In genomic region chr11:790721-791564, GRCh38 we compare ENCODE assay signal across 14 cellular contexts. TPM values are rescaled to one million over a fixed set of nuclear protein-coding genes. Genes with fewer than 3 reads are reported as not detected.
A peak's percentile ranks its signal among the peaks of the same experiment; 100 is the strongest.
DNase-seq lines count a peak whose midpoint lies in the region; ATAC-seq, FAIRE-seq and TF ChIP-seq lines count a peak whose summit lies in the region.
"Had no signal": no experiment of that assay in that cellular context is flagged by ENCODE, and none has a peak within 500 bp of the region (broad histone marks: within the 10 kb centered on the region; RNA-seq: fewer than 3 reads in every experiment).

No MANE protein-coding gene starts in this region.

- in situ Hi-C loops in GM23248 (cut with MboI), result no loop called here

- WGBS in A549 (ENCODE audit: missing lambda C conversion rate), result 59% methylated on average over 18 of the region's 18 CpGs
- WGBS in GM23248 (ENCODE audit: low coverage in 1 of 2, low lambda C conversion rate in 2 of 2, missing lambda C conversion rate in 2 of 2), 2 experiments, result 44 to 46% methylated on average over 16 to 18 of the region's 18 CpGs

- DNase-seq in A549 (ENCODE audit: low read depth in 1 of 2, low spot score in 1 of 2) (peak in 1 of 2 experiments; percentile 74), GM23248 (peak; percentile 58), fibroblast of gingiva (ENCODE audit: low read depth) (peak; percentile 64), T-helper 17 cell (no peak), kidney (no peak), MV-4-11 (lab: John Stamatoyannopoulos, UW) (no peak)
- DNase-seq: naive B cell, T-helper 9 cell had no signal

- H3K4me2 ChIP-seq in A549 (peak overlapping the region; percentile 77), GM23248 (ENCODE audit: unreplicated experiment) (no peak overlapping the region)

- no peak for TF ChIP-seq POLR2A in A549 (IDR thresholded peaks at IDR 0.05; ENCODE audit: low read length)

- H3K9ac ChIP-seq in GM23248 (no peak overlapping the region), kidney (ENCODE audit: low read length in 2 of 2) (no peak overlapping the region)

- H4K20me1 ChIP-seq in GM23248 (ENCODE audit: insufficient read depth), result no peaks in the 10 kb centered on the region

- H3K27ac Mint-ChIP-seq in T-helper 17 cell, result no peak overlapping the region

- H3K4me1 Mint-ChIP-seq in T-helper 17 cell, result peaks cover 4% of the 10 kb centered on the region

- no peak overlapping the region for H2AFZ ChIP-seq in GM23248

- peaks cover 12% of the 10 kb centered on the region for H3K79me2 ChIP-seq in GM23248 (ENCODE audit: insufficient read depth)

- H3K36me3 ChIP-seq in GM23248 (ENCODE audit: low read depth) (no peaks in the 10 kb centered on the region; the same call in 1 of the 2 replicates), kidney (ENCODE audit: control insufficient read depth in 1 of 2, insufficient read depth in 2 of 2, low read length in 2 of 2) (no peaks in the 10 kb centered on the region)

- H3K27ac ChIP-seq in A549 (peak overlapping the region in 1 of 2 experiments; percentile 72; a peak in 1 of 6 replicates), GM23248 (no peak overlapping the region), kidney (ENCODE audit: low read depth in 2 of 2, low read length in 2 of 2) (no peak overlapping the region)
- H3K27ac ChIP-seq: ascending aorta, epithelial cell of prostate had no signal

- no peak overlapping the region for H3K4me3 Mint-ChIP-seq in T-helper 17 cell
- H3K4me3 Mint-ChIP-seq: naive B cell had no signal

- POLR2A ChIA-PET in A549 (lab: Yijun Ruan, JAX), result interaction anchor here (1.3 to 2.1 kb wide), 4 partner anchors 12 to 18 kb away, joined by 3 to 9 read pairs (median 4); partner anchors contain the start of genes GATD1 and RPLP2

- peak; percentile 36 to 83 for ATAC-seq in A549
- ATAC-seq in T-helper 17 cell, result no peak
- no peak for ATAC-seq in HG03354 (IDR thresholded peaks at IDR 0.05; ENCODE audit: poor library complexity, severe bottlenecking, unreplicated experiment)

- FAIRE-seq in A549 (lab: Jason Lieb, UNC) (no peak), kidney (lab: Jason Lieb, UNC) (no peak)

- H3K4me3 ChIP-seq in A549 (no peak overlapping the region), GM23248 (no peak overlapping the region), kidney (ENCODE audit: low read length in 2 of 2) (no peak overlapping the region)
- H3K4me3 ChIP-seq: ascending aorta had no signal

- no peaks in the 10 kb centered on the region for H3K9me3 ChIP-seq in A549
- no peaks in the 10 kb centered on the region for H3K9me3 ChIP-seq in GM23248 (ENCODE audit: low read depth)
- H3K9me3 ChIP-seq in T-helper 17 cell (ENCODE audit: control insufficient read depth, low read length, poor library complexity, severe bottlenecking), result no peaks in the 10 kb centered on the region
- no peaks in the 10 kb centered on the region for H3K9me3 ChIP-seq in kidney (ENCODE audit: control insufficient read depth in 1 of 2, low read length in 2 of 2)
- H3K9me3 ChIP-seq: ascending aorta had no signal

- H3K9me2 ChIP-seq in GM23248 (ENCODE audit: insufficient read depth), result no peaks in the 10 kb centered on the region

- H3F3A ChIP-seq in GM23248 (ENCODE audit: insufficient read depth), result 0 out of 2 replicates have a peak, but pooled peaks cover 4% of the 10 kb centered on the region

- H3K36me3 Mint-ChIP-seq in T-helper 17 cell (ENCODE audit: low read depth), result no peaks in the 10 kb centered on the region
- H3K36me3 Mint-ChIP-seq: naive B cell had no signal

- no peaks in the 10 kb centered on the region for H3K27me3 ChIP-seq in GM23248 (replicated peaks; ENCODE audit: insufficient read depth)

- H3K4me1 ChIP-seq in A549 (peaks cover 39% of the 10 kb centered on the region), GM23248 (ENCODE audit: insufficient read depth) (no peaks in the 10 kb centered on the region; the same call in 1 of the 2 replicates), kidney (ENCODE audit: control insufficient read depth in 1 of 2, insufficient read depth in 1 of 2, low read depth in 1 of 2, low read length in 2 of 2) (peaks cover 0 to 11% of the 10 kb centered on the region in 2 donors)

- no peak for TF ChIP-seq EP300 in A549 (IDR thresholded peaks at IDR 0.05)

- TF ChIP-seq RAD21 in A549 (conservative IDR thresholded peaks at IDR 0.05 in 1 of 2, IDR thresholded peaks at IDR 0.05 in 1 of 2), result no peak

- CTCF ChIA-PET in A549 (lab: Yijun Ruan, JAX), result interaction anchor here (0.6 to 1.6 kb wide), 3 partner anchors 8 to 16 kb away, joined by 4 read pairs; no protein-coding TSS in a partner anchor

- intact Hi-C loops in kidney (cut with DNase I), result no loop called here

- TF ChIP-seq CTCF in A549 (IDR thresholded peaks at IDR 0.05), result no peak
- no peak for TF ChIP-seq CTCF in kidney (IDR thresholded peaks at IDR 0.05; ENCODE audit: borderline replicate concordance, extremely low read depth, insufficient read depth)

- H3K27me3 Mint-ChIP-seq in T-helper 17 cell, result no peaks in the 10 kb centered on the region
- H3K27me3 Mint-ChIP-seq: naive B cell had no signal

RNA-seq across cellular contexts. Expression of gene CEND1, which starts 1.1 kb away (rescaled TPM):
- polyA plus RNA-seq in A549 (2011; rRNA removed) (not detected in 2 replicates), A549 (2017; fragmentation: RNase III; extraction: RNeasy Plus Mini Kit Qiagen cat#74134 plus additional on column Dnase treatment) (1.0 to 1.3 TPM (median 1.0 TPM) in 3 replicates), GM23248 (2016; fragmentation: Nextera tagmentation; extraction: Ambion mirVana) (3.4 and 3.9 TPM in 2 replicates), kidney (ENCODE audit: insufficient read depth, low read depth, low replicate concordance) (3.6 TPM)
- polyA plus RNA-seq in A549 (2012; cell fraction: cytosol; rRNA removed), result 0.32 and 0.51 TPM in 2 replicates
- polyA plus RNA-seq in A549 (2012; cell fraction: nucleus; rRNA removed), result 0.47 and 0.59 TPM in 2 replicates
- polyA minus RNA-seq in A549 (2011; rRNA and poly(A)+ RNA removed), result 0.29 TPM in 1 of 2 replicates, not detected in the other
- 2.1 and 2.8 TPM in 2 replicates for total RNA-seq in GM23248 (2014; rRNA removed; shearing (Covaris generic))
- 0.45 TPM for polyA plus RNA-seq in PFSK-1 (2012; ENCODE audit: insufficient read length, low read depth)
- total RNA-seq in T-helper 17 cell (under 1 TPM in 1 of 2 donors, not detected in 1; 0.63 TPM), kidney (0.16 TPM)
- total RNA-seq: ascending aorta, skeletal muscle tissue, urinary bladder had no signal

RNA-seq across cellular contexts. Expression of gene SLC25A22, which starts 7.1 kb away (rescaled TPM):
- polyA plus RNA-seq in A549 (2011; rRNA removed) (11.6 and 13.5 TPM in 2 replicates), A549 (2017; fragmentation: RNase III; extraction: RNeasy Plus Mini Kit Qiagen cat#74134 plus additional on column Dnase treatment) (18.7 to 21.8 TPM (median 19.5 TPM) in 3 replicates), GM23248 (2016; fragmentation: Nextera tagmentation; extraction: Ambion mirVana) (18.7 and 19.4 TPM in 2 replicates), kidney (ENCODE audit: insufficient read depth, low read depth, low replicate concordance) (14.3 TPM)
- polyA plus RNA-seq in A549 (2012; cell fraction: cytosol; rRNA removed), result 43.6 and 50.2 TPM in 2 replicates
- polyA plus RNA-seq in A549 (2012; cell fraction: nucleus; rRNA removed), result 85.4 and 116 TPM in 2 replicates
- polyA minus RNA-seq in A549 (2011; rRNA and poly(A)+ RNA removed), result 4.5 and 15.8 TPM in 2 replicates
- 10.5 and 13.9 TPM in 2 replicates for total RNA-seq in GM23248 (2014; rRNA removed; shearing (Covaris generic))
- polyA plus RNA-seq in PFSK-1 (2012; ENCODE audit: insufficient read length, low read depth), result 83.1 TPM
- total RNA-seq in T-helper 17 cell (10 to 100 TPM; 16.4 to 20.3 TPM), kidney (17.8 TPM)

RNA-seq across cellular contexts. Expression of gene GATD1, which starts 13.7 kb away (rescaled TPM):
- polyA plus RNA-seq in A549 (2011; rRNA removed) (14.5 and 16.8 TPM in 2 replicates), A549 (2017; fragmentation: RNase III; extraction: RNeasy Plus Mini Kit Qiagen cat#74134 plus additional on column Dnase treatment) (41.9 to 43.5 TPM (median 43.1 TPM) in 3 replicates), GM23248 (2016; fragmentation: Nextera tagmentation; extraction: Ambion mirVana) (27.0 and 27.4 TPM in 2 replicates), kidney (ENCODE audit: insufficient read depth, low read depth, low replicate concordance) (38.3 TPM)
- 82.8 and 96.7 TPM in 2 replicates for polyA plus RNA-seq in A549 (2012; cell fraction: cytosol; rRNA removed)
- polyA plus RNA-seq in A549 (2012; cell fraction: nucleus; rRNA removed), result 296 and 428 TPM in 2 replicates
- polyA minus RNA-seq in A549 (2011; rRNA and poly(A)+ RNA removed), result 8.6 and 9.5 TPM in 2 replicates
- 38.3 and 45.0 TPM in 2 replicates for total RNA-seq in GM23248 (2014; rRNA removed; shearing (Covaris generic))
- polyA plus RNA-seq in PFSK-1 (2012; ENCODE audit: insufficient read length, low read depth), result 88.8 TPM
- total RNA-seq in T-helper 17 cell (10 to 100 TPM; 36.7 to 44.3 TPM), kidney (66.2 TPM)

RNA-seq across cellular contexts. Expression of gene PIDD1, which starts 14.1 kb away (rescaled TPM):
- polyA plus RNA-seq in A549 (2011; rRNA removed), result 6.3 and 6.5 TPM in 2 replicates
- polyA plus RNA-seq in A549 (2012; cell fraction: cytosol; rRNA removed), result 17.5 and 23.5 TPM in 2 replicates
- polyA plus RNA-seq in A549 (2012; cell fraction: nucleus; rRNA removed), result 117 and 172 TPM in 2 replicates
- 15.7 to 19.0 TPM (median 18.9 TPM) in 3 replicates for polyA plus RNA-seq in A549 (2017; fragmentation: RNase III; extraction: RNeasy Plus Mini Kit Qiagen cat#74134 plus additional on column Dnase treatment)
- 2.7 and 4.4 TPM in 2 replicates for polyA minus RNA-seq in A549 (2011; rRNA and poly(A)+ RNA removed)
- total RNA-seq in GM23248 (2014; rRNA removed; shearing (Covaris generic)), result 4.2 and 6.4 TPM in 2 replicates
- 7.3 and 8.5 TPM in 2 replicates for polyA plus RNA-seq in GM23248 (2016; fragmentation: Nextera tagmentation; extraction: Ambion mirVana)
- 26.4 TPM for polyA plus RNA-seq in PFSK-1 (2012; ENCODE audit: insufficient read length, low read depth)
- 10 to 100 TPM; 26.8 to 29.7 TPM for total RNA-seq in T-helper 17 cell
- 16.5 TPM for total RNA-seq in kidney
- polyA plus RNA-seq in kidney (ENCODE audit: insufficient read depth, low read depth, low replicate concordance), result 9.1 TPM

RNA-seq across cellular contexts. Expression of gene RPLP2, which starts 18.8 kb away (rescaled TPM):
- 1,346 and 1,493 TPM in 2 replicates for polyA plus RNA-seq in A549 (2011; rRNA removed)
- 3,184 and 3,866 TPM in 2 replicates for polyA plus RNA-seq in A549 (2012; cell fraction: cytosol; rRNA removed)
- polyA plus RNA-seq in A549 (2012; cell fraction: nucleus; rRNA removed), result 1,421 and 2,115 TPM in 2 replicates
- polyA plus RNA-seq in A549 (2017; fragmentation: RNase III; extraction: RNeasy Plus Mini Kit Qiagen cat#74134 plus additional on column Dnase treatment), result 2,443 to 2,621 TPM (median 2,508 TPM) in 3 replicates
- 823 and 964 TPM in 2 replicates for polyA minus RNA-seq in A549 (2011; rRNA and poly(A)+ RNA removed)
- total RNA-seq in GM23248 (2014; rRNA removed; shearing (Covaris generic)), result 162 and 263 TPM in 2 replicates
- 726 and 744 TPM in 2 replicates for polyA plus RNA-seq in GM23248 (2016; fragmentation: Nextera tagmentation; extraction: Ambion mirVana)
- 4,698 TPM for polyA plus RNA-seq in PFSK-1 (2012; ENCODE audit: insufficient read length, low read depth)
- 1,000 to 10,000 TPM; 4,178 to 4,199 TPM for total RNA-seq in T-helper 17 cell
- total RNA-seq in kidney, result 1,544 TPM
- 1,997 TPM for polyA plus RNA-seq in kidney (ENCODE audit: insufficient read depth, low read depth, low replicate concordance)

Comparison
In these comparisons a context has a peak if more than half of its experiments do, and no peak if none do; other contexts are left out.
1. ATAC-seq: peak in A549 (2 of 2); none in T-helper 17 cell (single experiment) and HG03354 (single experiment).
2. DNase-seq: peak in GM23248 (single experiment) and fibroblast of gingiva (single experiment); none in T-helper 17 cell (0 of 3), kidney (single experiment) and MV-4-11 (single experiment).